Comparison of ENCODE assay signal across 9 cellular contexts in genomic region chr18:27423581-27423980, GRCh38.
"Had no signal": no experiment of that assay in that cellular context is flagged by ENCODE, and none has a peak within 500 bp of the region (broad histone marks: within the 10 kb centered on the region; RNA-seq: fewer than 3 reads in every experiment).

No MANE protein-coding gene starts in this region.

- FAIRE-seq: H1, H54, HTR-8/SVneo had no signal

- H3K4me2 ChIP-seq: KMS-11 had no signal

- H2AFZ ChIP-seq: GM23248 had no signal

- H3K9me3 Mint-ChIP-seq: H9 had no signal

- DNase-seq: GM23248, H9, HCEC 1CT, Karpas-422, KBM-7 had no signal

- H3K9ac ChIP-seq: GM23248, KMS-11 had no signal

- H3K4me3 Mint-ChIP-seq: H9 had no signal

- H3K4me3 ChIP-seq: GM23248 had no signal

- H3K27ac ChIP-seq: GM23248, KMS-11 had no signal

- H3K27ac Mint-ChIP-seq: H9 had no signal
